In the genomic region with DNA sequence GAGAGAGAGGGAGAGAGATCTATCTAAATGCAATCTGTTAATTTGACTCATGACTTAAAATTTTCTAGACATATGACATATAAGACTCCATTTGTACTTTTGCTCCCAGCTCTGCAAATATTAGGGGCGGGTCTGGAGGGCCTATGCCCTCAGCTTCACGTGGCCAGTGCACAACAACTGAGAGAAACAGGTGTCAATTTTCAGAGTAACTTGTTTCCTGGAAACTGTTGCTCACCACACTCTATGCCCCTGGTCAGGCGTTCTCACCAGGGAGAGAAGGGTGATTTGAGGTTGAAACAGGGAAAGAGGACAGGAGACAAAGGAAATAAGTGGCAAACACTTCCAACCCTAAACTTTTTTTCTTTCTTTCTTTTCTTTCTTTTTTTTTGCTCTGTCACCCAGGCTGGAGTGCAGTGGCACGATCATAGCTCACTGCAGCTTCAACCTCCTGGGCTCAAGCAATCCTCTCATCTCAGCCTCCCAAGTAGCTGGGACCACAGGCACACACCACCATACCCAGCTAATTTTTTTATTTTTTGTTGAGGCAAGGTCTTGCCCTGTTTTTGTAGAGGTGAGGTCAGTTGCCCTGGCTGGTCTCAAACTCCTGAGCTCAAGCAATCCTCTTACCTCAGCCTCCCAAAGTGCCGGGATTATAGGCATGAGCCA, we compare ENCODE assay signal across 17 cellular contexts.
A peak's percentile ranks its signal among the peaks of the same experiment; 100 is the strongest.
DNase-seq lines count a peak whose midpoint lies in the region; ATAC-seq, FAIRE-seq and TF ChIP-seq lines count a peak whose summit lies in the region.
"Had no signal": no experiment of that assay in that cellular context is flagged by ENCODE, and none has a peak within 500 bp of the region (broad histone marks: within the 10 kb centered on the region; RNA-seq: fewer than 3 reads in every experiment).

No MANE protein-coding gene starts in this region.

- no peak overlapping the region for H3K4me3 ChIP-seq in mucosa of descending colon
- H3K4me3 ChIP-seq: lung, tibial artery had no signal

- peak; percentile 71 for ATAC-seq in GM18907 (IDR thresholded peaks at IDR 0.05; ENCODE audit: unreplicated experiment)
- ATAC-seq in HG03442 (IDR thresholded peaks at IDR 0.05; ENCODE audit: unreplicated experiment): peak; percentile 49
- ATAC-seq in mucosa of descending colon: peak; percentile 58
- ATAC-seq: naive thymus-derived CD4-positive, alpha-beta T cell had no signal

- intact Hi-C loops in mucosa of descending colon (cut with DNase I, micrococcal nuclease): no loop called here

- FAIRE-seq in GM12892 (lab: Jason Lieb, UNC): no peak
- FAIRE-seq: astrocyte had no signal

- in situ Hi-C loops in GM13977 (cut with MboI; ENCODE audit: low pct_unique_long_range_greater_than_20kb, low sequenced_read_pairs, unreplicated experiment): no loop called here

- TF ChIP-seq POLR2A in GM12892 (IDR thresholded peaks at IDR 0.05; ENCODE audit: low read depth, low read length): no peak

- no peaks in the 10 kb centered on the region for H3K36me3 ChIP-seq in mucosa of descending colon (ENCODE audit: low read depth)

- no peak for TF ChIP-seq CTCF in mucosa of descending colon (IDR thresholded peaks at IDR 0.05)
- no peak for TF ChIP-seq CTCF in GM13977 (IDR thresholded peaks at IDR 0.05; ENCODE audit: extremely low read depth, insufficient read depth, missing control alignments)

- H3K4me1 ChIP-seq in mucosa of descending colon (ENCODE audit: low read depth): no peaks in the 10 kb centered on the region
- H3K4me1 ChIP-seq: tibial artery had no signal

- peaks cover 25% of the 10 kb centered on the region for H3K9me3 ChIP-seq in mucosa of descending colon

- DNase-seq in SW480 (ENCODE audit: low spot score) (peak; percentile 14), mucosa of descending colon (peak in 1 of 3 donors; percentile 3), GM13977 (ENCODE audit: low spot score) (no peak), EL (no peak), GM12892 (ENCODE audit: insufficient read length) (no peak)
- DNase-seq: activated effector memory CD4-positive, alpha-beta T cell treated with Interleukin-2 at 50 U/mL for 16 hours; cortex of kidney; DMS 273 treated with DMSO at 0.1 percent for 48 hours; Kasumi-1; naive thymus-derived CD4-positive, alpha-beta T cell; NCI-H1436 treated with DMSO at 0.1 percent for 48 hours; NCI-H524 treated with DMSO at 0.1 percent for 48 hours; tibial artery had no signal
